ENCODE assay signal across 11 cellular contexts in the genomic region with DNA sequence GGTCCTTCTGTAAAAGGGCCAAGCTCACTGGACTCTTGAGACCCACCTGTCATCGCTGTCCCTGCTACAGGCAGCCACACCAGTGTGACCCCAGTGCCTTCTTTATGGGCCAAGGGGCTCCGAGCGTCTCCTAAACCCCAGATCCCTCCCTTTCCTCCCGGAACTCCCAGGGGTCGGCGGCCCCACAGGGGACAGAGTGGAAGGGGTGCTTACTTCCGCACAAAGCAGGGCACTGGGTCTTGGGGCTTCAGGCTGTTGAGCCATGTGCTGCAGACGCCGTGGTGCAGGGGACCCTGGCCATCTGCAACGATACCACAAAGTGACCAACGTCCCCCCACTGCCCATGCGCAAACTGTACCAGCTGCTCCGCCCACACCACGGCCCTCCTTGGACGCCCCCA. TPM values are rescaled to one million over a fixed set of nuclear protein-coding genes. Genes with fewer than 3 reads are reported as not detected.
DNase-seq lines count a peak whose midpoint lies in the region; ATAC-seq, FAIRE-seq and TF ChIP-seq lines count a peak whose summit lies in the region.
"Not testable (repeated sequence)": the region's sequence is repeated elsewhere in the genome, so short reads cannot be mapped to it uniquely, and the experiment has no call there.
"Had no signal": no experiment of that assay in that cellular context is flagged by ENCODE, and none has a peak within 500 bp of the region (broad histone marks: within the 10 kb centered on the region; RNA-seq: fewer than 3 reads in every experiment).

No MANE protein-coding gene starts in this region.

- POLR2A ChIA-PET in K562 (lab: Yijun Ruan, JAX): interaction anchor here (0.7 kb wide), 1 partner anchor 686 kb away, joined by 3 read pairs; no protein-coding TSS in a partner anchor

- H2BK5ac ChIP-seq in neuronal stem cell (ENCODE audit: low read length): not testable (repeated sequence)

- peaks cover 0 to 27% of the 10 kb centered on the region in 2 experiments; a peak in 3 of 5 replicates for H3K27me3 ChIP-seq in K562 (ENCODE audit: control insufficient read depth in 2 of 2, insufficient read depth in 2 of 2, low read length in 2 of 2)
- H3K27me3 ChIP-seq in neuronal stem cell (ENCODE audit: control insufficient read depth in 3 of 3, insufficient read depth in 3 of 3, low read depth in 1 of 3, low read length in 3 of 3): not testable (repeated sequence)

- not testable (repeated sequence) for H2AFZ ChIP-seq in K562 (ENCODE audit: low read depth, low read length); neuronal stem cell (ENCODE audit: low read length)

- DNase-seq in K562 (ENCODE audit: extremely low read depth in 1 of 4, low spot score in 3 of 4); neuronal stem cell (ENCODE audit: low spot score); sciatic nerve (ENCODE audit: low spot score): not testable (repeated sequence)
- DNase-seq in Right ventricle myocardium superior: peak; percentile 17
- DNase-seq in kidney: peak; percentile 57

- not testable (repeated sequence) for H3K9me3 ChIP-seq in K562 (replicated peaks; ENCODE audit: control insufficient read depth, insufficient read depth, low read depth, low read length); kidney (ENCODE audit: control insufficient read depth in 1 of 2, low read length in 2 of 2); neuronal stem cell (replicated peaks in 1 of 2; ENCODE audit: control insufficient read depth in 2 of 2, insufficient read depth in 1 of 2, low read depth in 1 of 2, low read length in 2 of 2)

- not testable (repeated sequence) for H2BK120ac ChIP-seq in neuronal stem cell (ENCODE audit: low read depth, low read length)

- H3K9me1 ChIP-seq in K562 (ENCODE audit: control insufficient read depth, insufficient read depth, low read length): not testable (repeated sequence)

- H3K4ac ChIP-seq in neuronal stem cell (ENCODE audit: low read length): not testable (repeated sequence)

- CTCF ChIA-PET in K562 (lab: Yijun Ruan, JAX; ENCODE audit: low intra/inter-chr PET ratio): interaction anchor here (0.7 to 3.0 kb wide), 5 partner anchors 106 to 779 kb away, joined by 3 to 36 read pairs (median 6); no protein-coding TSS in a partner anchor

- in situ Hi-C loops in K562 (cut with MboI): loop anchor here (5.0 kb wide), 2 partner anchors 104 to 116 kb away; no protein-coding TSS in a partner anchor

- not testable (repeated sequence) for TF ChIP-seq POLR2A in K562 (conservative IDR thresholded peaks at IDR 0.05)

- not testable (repeated sequence) for H3K4me3 ChIP-seq in K562; kidney (ENCODE audit: low read length in 2 of 2); neuronal stem cell (ENCODE audit: low read length in 2 of 2)

- H2AK5ac ChIP-seq in neuronal stem cell (ENCODE audit: low read depth, low read length): not testable (repeated sequence)

- TF ChIP-seq CTCF in K562 (IDR thresholded peaks at IDR 0.05 in 2 of 3, conservative IDR thresholded peaks at IDR 0.05 in 1 of 3; ENCODE audit: insufficient read depth in 2 of 3, low read depth in 1 of 3, low read length in 3 of 3); kidney (IDR thresholded peaks at IDR 0.05; ENCODE audit: borderline replicate concordance, extremely low read depth, insufficient read depth): not testable (repeated sequence)

- not testable (repeated sequence) for H3K4me1 ChIP-seq in K562 (replicated peaks in 1 of 2; ENCODE audit: control insufficient read depth in 2 of 2, insufficient read depth in 2 of 2, low read length in 2 of 2); kidney (ENCODE audit: control insufficient read depth in 1 of 2, insufficient read depth in 1 of 2, low read depth in 1 of 2, low read length in 2 of 2); neuronal stem cell (ENCODE audit: control insufficient read depth in 2 of 2, insufficient read depth in 1 of 2, low read depth in 1 of 2, low read length in 2 of 2)

- not testable (repeated sequence) for H4K8ac ChIP-seq in neuronal stem cell (ENCODE audit: low read depth, low read length)

- not testable (repeated sequence) for H2BK15ac ChIP-seq in neuronal stem cell (ENCODE audit: low read length)

- TF ChIP-seq RAD21 in K562 (CRISPR knock-in tag; conservative IDR thresholded peaks at IDR 0.05 in 1 of 2, IDR thresholded peaks at IDR 0.05 in 1 of 2): not testable (repeated sequence)

- not testable (repeated sequence) for H3K27ac ChIP-seq in K562 (ENCODE audit: extremely low read depth, low read depth, low read length); kidney (ENCODE audit: low read depth in 2 of 2, low read length in 2 of 2); neuronal stem cell (replicated peaks; ENCODE audit: low read length)

- TF ChIP-seq EP300 in K562 (IDR thresholded peaks at IDR 0.05; ENCODE audit: low read length): not testable (repeated sequence)

- not testable (repeated sequence) for H3K36me3 ChIP-seq in K562 (ENCODE audit: control insufficient read depth, insufficient read depth, low read length); kidney (ENCODE audit: control insufficient read depth in 1 of 2, insufficient read depth in 2 of 2, low read length in 2 of 2); neuronal stem cell (replicated peaks in 1 of 2; ENCODE audit: control insufficient read depth in 2 of 2, insufficient read depth in 2 of 2, low read length in 2 of 2)

- intact Hi-C loops in K562 (cut with micrococcal nuclease) (loop anchor here (1.0 to 5.0 kb wide), 3 partner anchors 46 to 491 kb away; no protein-coding TSS in a partner anchor), Right ventricle myocardium superior (cut with DNase I) (loop anchor here (5.0 kb wide), 1 partner anchor 121 kb away; no protein-coding TSS in a partner anchor)
- intact Hi-C loops in kidney (cut with DNase I); sciatic nerve (cut with DNase I): not testable (repeated sequence)

- ATAC-seq in K562; Right ventricle myocardium superior (ENCODE audit: poor library complexity): not testable (repeated sequence)
- ATAC-seq in sciatic nerve: peak; percentile 8

- WGBS in K562 (ENCODE audit: insufficient coverage, low coverage, missing lambda C conversion rate): 19% methylated on average over 4 of the region's 15 CpGs
- WGBS in neuronal stem cell (ENCODE audit: extremely low coverage in 2 of 2, insufficient read length in 2 of 2, insufficient replicate concordance in 1 of 2), 2 donors: no CpG with 5 or more reads among the region's 15 CpGs

- not testable (repeated sequence) for H3K79me1 ChIP-seq in neuronal stem cell (ENCODE audit: low read depth, low read length)

- H4K91ac ChIP-seq in neuronal stem cell (ENCODE audit: low read depth, low read length, poor library complexity): not testable (repeated sequence)

- not testable (repeated sequence) for H3K23ac ChIP-seq in neuronal stem cell (ENCODE audit: low read depth, low read length, poor library complexity)

- H3K79me2 ChIP-seq in K562 (ENCODE audit: control insufficient read depth, insufficient read depth, low read length): not testable (repeated sequence)

- not testable (repeated sequence) for H3K4me2 ChIP-seq in K562 (ENCODE audit: insufficient read depth, low read length); neuronal stem cell (ENCODE audit: insufficient read depth, low read length, poor library complexity, severe bottlenecking)

- FAIRE-seq in K562 (lab: Jason Lieb, UNC); kidney (lab: Jason Lieb, UNC): not testable (repeated sequence)

- H3K14ac ChIP-seq in neuronal stem cell (ENCODE audit: low read length): peak overlapping the region; percentile 21

- H3K9ac ChIP-seq in K562 (ENCODE audit: insufficient read depth in 1 of 2, low read depth in 2 of 2, low read length in 2 of 2); kidney (ENCODE audit: low read length in 2 of 2); neuronal stem cell (ENCODE audit: low read depth, low read length, poor library complexity): not testable (repeated sequence)

- peak overlapping the region; percentile 48 for H3K18ac ChIP-seq in neuronal stem cell (ENCODE audit: low read length)

- H2BK12ac ChIP-seq in neuronal stem cell (ENCODE audit: low read length): not testable (repeated sequence)

- not testable (repeated sequence) for BruUV-seq in K562 (replicated peaks; lab: Mats Ljungman, UMichigan)

- H4K20me1 ChIP-seq in K562 (replicated peaks; ENCODE audit: control insufficient read depth, insufficient read depth, low read length): peaks cover 11% of the 10 kb centered on the region; the same call in 1 of the 2 replicates

TF ChIP-seq in K562, 482 proteins besides CTCF, POLR2A, EP300 and RAD21:
- peak; percentile 25 to 52; a peak in 3 of 4 replicates for TF ChIP-seq NRF1 (conservative IDR thresholded peaks at IDR 0.05 in 1 of 2, IDR thresholded peaks at IDR 0.05 in 1 of 2)

RNA-seq across cellular contexts. Expression of gene NOS2, which starts 39.4 kb away (rescaled TPM):
- not detected in 2 replicates for total RNA-seq in K562 (2011; cell fraction: chromatin; rRNA removed; ENCODE audit: low replicate concordance)
- not detected in 2 replicates for total RNA-seq in K562 (2011; cell fraction: nucleolus; rRNA removed)
- total RNA-seq in K562 (2011; cell fraction: nucleoplasm; rRNA removed): not detected in 2 replicates
- not detected in 2 replicates for total RNA-seq in K562 (2014; rRNA removed)
- not detected in 2 replicates for total RNA-seq in K562 (2014; rRNA removed; fragmentation: Illumina TruSeq; extraction: Trizol)
- not detected in 2 replicates for total RNA-seq in K562 (2015; rRNA removed; fragmentation: Illumina TruSeq; extraction: Trizol)
- not detected in 2 replicates for total RNA-seq in K562 (2021)
- not detected in 2 replicates for polyA plus RNA-seq in K562 (2011; rRNA removed)
- polyA plus RNA-seq in K562 (2011; cell fraction: cytosol; rRNA removed): 0.01 TPM in 1 of 2 replicates, not detected in the other
- polyA plus RNA-seq in K562 (2011; cell fraction: nucleus; rRNA removed): not detected in 2 replicates
- not detected in 2 replicates for polyA plus RNA-seq in K562 (2012)
- not detected in 2 replicates for polyA plus RNA-seq in K562 (2014; fragmentation: Illumina TruSeq; extraction: Trizol)
- not detected for polyA plus RNA-seq in K562 (2014; fragmentation: Nextera tagmentation; extraction: Ambion mirVana)
- polyA plus RNA-seq in K562 (2014; rRNA removed): not detected in 2 replicates
- not detected in 2 replicates for polyA minus RNA-seq in K562 (2011; rRNA and poly(A)+ RNA removed)
- not detected in 2 replicates for polyA minus RNA-seq in K562 (2011; cell fraction: cytosol; rRNA and poly(A)+ RNA removed)
- polyA minus RNA-seq in K562 (2011; cell fraction: nucleus; rRNA and poly(A)+ RNA removed): not detected in 2 replicates
- 0.19 TPM for total RNA-seq in Right ventricle myocardium superior
- total RNA-seq in kidney: 0.57 TPM
- 0.37 TPM for polyA plus RNA-seq in kidney (ENCODE audit: insufficient read depth, low read depth, low replicate concordance)
- 2.5 TPM for polyA plus RNA-seq in neuronal stem cell (2013, experiment 1 of 2)
- polyA plus RNA-seq in neuronal stem cell (2013, experiment 2 of 2): 2.5 TPM
- total RNA-seq in sciatic nerve: 1.6 TPM
- total RNA-seq: A172, Calu3 had no signal
- polyA plus RNA-seq: AG04450; CD14-positive monocyte; CD4-positive, CD25-positive, alpha-beta regulatory T cell; CD8-positive, alpha-beta memory T cell had no signal
